In the genomic region with DNA sequence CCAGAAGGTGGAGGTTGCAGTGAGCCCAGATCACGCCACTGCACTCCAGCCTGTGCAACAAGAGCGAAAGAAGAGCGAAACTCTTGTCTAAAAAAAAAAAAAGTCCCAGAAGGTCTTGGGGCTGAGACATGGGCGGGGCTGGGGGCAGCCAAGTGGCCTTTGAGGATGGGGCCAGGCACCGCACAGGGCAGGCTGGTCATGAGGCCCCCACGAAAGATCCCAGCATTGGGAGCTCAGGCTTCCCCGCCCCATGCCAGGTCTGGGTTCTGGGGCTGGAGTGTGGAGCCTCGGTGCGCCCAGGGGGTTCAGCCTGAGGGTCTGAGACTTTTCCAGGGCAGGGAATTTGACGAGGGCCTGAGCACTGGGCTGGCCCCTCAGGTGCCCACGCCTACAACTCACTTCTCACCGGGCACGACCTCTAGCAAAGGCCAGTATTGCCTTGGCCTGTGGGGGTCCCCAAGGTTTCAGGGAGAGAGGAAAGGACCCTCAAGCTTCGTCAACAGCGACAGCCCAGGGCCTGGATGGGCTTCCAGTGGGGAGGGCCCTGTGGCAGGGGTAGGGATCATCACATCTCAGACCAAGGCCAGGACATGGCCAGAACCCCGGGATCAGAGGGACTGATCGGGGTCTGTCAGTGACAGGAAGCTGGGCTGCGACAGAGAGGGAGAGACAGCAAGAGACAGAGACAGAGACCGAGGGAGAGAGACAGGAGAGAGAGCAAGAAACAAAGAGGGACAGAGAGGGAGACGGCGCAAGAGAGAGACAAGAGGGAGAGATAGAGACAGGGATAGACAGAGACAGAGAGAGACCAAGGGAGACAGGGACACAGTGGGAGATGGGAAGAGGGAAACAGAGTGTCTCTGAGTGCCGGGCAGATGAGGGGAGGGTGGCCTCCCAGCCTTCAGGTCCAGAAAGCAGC, we compare ENCODE assay signal across 22 cellular contexts. TPM values are rescaled to one million over a fixed set of nuclear protein-coding genes. Genes with fewer than 3 reads are reported as not detected.
DNase-seq lines count a peak whose midpoint lies in the region; ATAC-seq, FAIRE-seq and TF ChIP-seq lines count a peak whose summit lies in the region.
"Had no signal": no experiment of that assay in that cellular context is flagged by ENCODE, and none has a peak within 500 bp of the region (broad histone marks: within the 10 kb centered on the region; RNA-seq: fewer than 3 reads in every experiment).

No MANE protein-coding gene starts in this region.

- ATAC-seq in activated naive CD8-positive, alpha-beta T cell treated with anti-CD3 and anti-CD28 coated beads, Interleukin-2, amount 10 ng/mL, durations not matched to agents 7 days and 5 days (ENCODE audit: low read depth), result no peak
- peak; percentile 8; the same call in 1 of the 2 replicates for ATAC-seq in Panc1
- peak; percentile 6; the same call in 1 of the 3 replicates for ATAC-seq in HepG2
- ATAC-seq in stimulated activated memory B cell treated with anti-CD40 and anti-IgM and Interleukin-4, amounts not matched to agents 10 μg/mL and 1 μg/mL and 100 μg/mL, for 72 hours, result peak; percentile 10
- no peak for ATAC-seq in left lung

- CTCF ChIA-PET in Panc1 (lab: Charles Lee), result interaction anchor here (0.8 kb wide), 1 partner anchor 55 kb away, joined by 3 read pairs; no protein-coding TSS in a partner anchor
- CTCF ChIA-PET in HepG2 (lab: Yijun Ruan, JAX; ENCODE audit: low intra/inter-chr PET ratio, low total read pairs), result no interaction called here

- POLR2A ChIA-PET in activated naive CD8-positive, alpha-beta T cell treated with anti-CD3 and anti-CD28 coated beads, Interleukin-2, amount 10 ng/mL, durations not matched to agents 7 days and 5 days (lab: Charles Lee), result no interaction called here
- POLR2A ChIA-PET in Panc1 (lab: Charles Lee) (interaction anchor here (0.6 kb wide), 1 partner anchor 13 kb away, joined by 3 read pairs; no protein-coding TSS in a partner anchor), HepG2 (lab: Yijun Ruan, JAX) (interaction anchor here (0.6 to 0.8 kb wide), 2 partner anchors 10 to 15 kb away, joined by 3 read pairs; no protein-coding TSS in a partner anchor)

- no peak for DNase-seq in activated naive CD8-positive, alpha-beta T cell treated with anti-CD3 and anti-CD28 coated beads, Interleukin-2, amount 10 ng/mL, durations not matched to agents 7 days and 5 days
- no peak for DNase-seq in activated naive CD8-positive, alpha-beta T cell treated with anti-CD3 and anti-CD28 coated beads for 36 hours
- DNase-seq in Panc1 (ENCODE audit: low read depth, low spot score) (no peak), HepG2 (ENCODE audit: low spot score) (no peak), left lung (no peak), medulla oblongata (ENCODE audit: extremely low spot score) (no peak), HK-2 (ENCODE audit: unreplicated experiment) (no peak)
- DNase-seq: AML-193; Calu3; CD4-positive, CD25-positive, alpha-beta regulatory T cell; DMS79; NCI-H1048; NCI-H2107; NCI-H69; NK-92 treated with Interleukin-12 subunit alpha and Interleukin-12 subunit beta, amount 100 ng/mL, for 24 hours; PC-9; SHP77 had no signal

- intact Hi-C loops in Panc1 (cut with micrococcal nuclease; ENCODE audit: unreplicated experiment) (no loop called here), HepG2 (cut with micrococcal nuclease; ENCODE audit: unreplicated experiment) (no loop called here), left lung (cut with DNase I) (no loop called here)

- no peaks in the 10 kb centered on the region for H3K79me2 ChIP-seq in HepG2 (ENCODE audit: insufficient read depth, low read length)

- TF ChIP-seq CTCF in Panc1 (IDR thresholded peaks at IDR 0.05) (no peak), HepG2 (CRISPR knock-in tag; IDR thresholded peaks at IDR 0.05) (no peak), left lung (IDR thresholded peaks at IDR 0.05) (no peak)

- TF ChIP-seq EP300 in HepG2 (IDR thresholded peaks at IDR 0.05; ENCODE audit: low read depth in 2 of 2, low read length in 2 of 2) (no peak), HepG2 (CRISPR knock-in tag; IDR thresholded peaks at IDR 0.05; ENCODE audit: borderline replicate concordance) (no peak)

- BruUV-seq in Panc1 (replicated peaks; lab: Mats Ljungman, UMichigan) (no TSS peak), HepG2 (replicated peaks; lab: Mats Ljungman, UMichigan) (no TSS peak)

- FAIRE-seq in HepG2 (lab: Jason Lieb, UNC), result no peak
- FAIRE-seq: G401.6, GM12891, GM19239 had no signal

- peak in 1 of 2 experiments; percentile 2; a peak in 1 of 4 replicates for TF ChIP-seq POLR2A in HepG2 (IDR thresholded peaks at IDR 0.05; ENCODE audit: insufficient read depth in 1 of 2, low read depth in 2 of 2, low read length in 2 of 2)

- no peak overlapping the region for H2AFZ ChIP-seq in HepG2 (ENCODE audit: low read length)
- H2AFZ ChIP-seq: PC-9 had no signal

- no peaks in the 10 kb centered on the region for H3K4me1 Mint-ChIP-seq in activated naive CD8-positive, alpha-beta T cell treated with anti-CD3 and anti-CD28 coated beads, Interleukin-2, amount 10 ng/mL, durations not matched to agents 7 days and 5 days
- H3K4me1 Mint-ChIP-seq in activated naive CD8-positive, alpha-beta T cell treated with anti-CD3 and anti-CD28 coated beads for 36 hours, result peaks cover 2% of the 10 kb centered on the region
- peaks cover 13% of the 10 kb centered on the region for H3K4me1 Mint-ChIP-seq in stimulated activated memory B cell treated with anti-CD40 and anti-IgM and Interleukin-4, amounts not matched to agents 10 μg/mL and 1 μg/mL and 100 μg/mL, for 72 hours

- no peaks in the 10 kb centered on the region for H3K4me1 ChIP-seq in Panc1 (ENCODE audit: control insufficient read depth, insufficient read depth, low read length)
- H3K4me1 ChIP-seq in HepG2 (ENCODE audit: insufficient read depth, low read length), result peaks cover 17% of the 10 kb centered on the region
- H3K4me1 ChIP-seq in left lung, result no peaks in the 10 kb centered on the region

- no peak for TF ChIP-seq RAD21 in HepG2 (CRISPR knock-in tag; IDR thresholded peaks at IDR 0.05)

- H3K27ac ChIP-seq in Panc1 (ENCODE audit: low read length) (no peak overlapping the region), HepG2 (ENCODE audit: extremely low read length, insufficient read depth, low read length) (no peak overlapping the region), left lung (no peak overlapping the region)
- H3K27ac ChIP-seq: PC-9 had no signal

- H4K20me1 ChIP-seq in HepG2 (ENCODE audit: insufficient read depth, low read length), result 0 out of 2 replicates have a peak, but pooled peaks cover 2% of the 10 kb centered on the region

- H3K36me3 ChIP-seq in Panc1 (ENCODE audit: control insufficient read depth, insufficient read depth, low read length) (no peaks in the 10 kb centered on the region), HepG2 (replicated peaks in 1 of 2; ENCODE audit: control insufficient read depth in 1 of 2, insufficient read depth in 2 of 2, low read length in 2 of 2) (peaks cover 1 to 19% of the 10 kb centered on the region in 2 experiments; a peak in 4 of 5 replicates), left lung (peaks cover 0 to 42% of the 10 kb centered on the region in 2 donors)

- H3K4me3 Mint-ChIP-seq in activated naive CD8-positive, alpha-beta T cell treated with anti-CD3 and anti-CD28 coated beads, Interleukin-2, amount 10 ng/mL, durations not matched to agents 7 days and 5 days, result no peak overlapping the region
- no peak overlapping the region for H3K4me3 Mint-ChIP-seq in activated naive CD8-positive, alpha-beta T cell treated with anti-CD3 and anti-CD28 coated beads for 36 hours
- no peak overlapping the region for H3K4me3 Mint-ChIP-seq in stimulated activated memory B cell treated with anti-CD40 and anti-IgM and Interleukin-4, amounts not matched to agents 10 μg/mL and 1 μg/mL and 100 μg/mL, for 72 hours
- H3K4me3 Mint-ChIP-seq: CD4-positive, CD25-positive, alpha-beta regulatory T cell had no signal

- H3K9me3 ChIP-seq in Panc1 (ENCODE audit: control insufficient read depth, insufficient read depth, low read depth, low read length), result no peaks in the 10 kb centered on the region
- no peaks in the 10 kb centered on the region for H3K9me3 ChIP-seq in HepG2 (ENCODE audit: low read length)
- no peaks in the 10 kb centered on the region for H3K9me3 ChIP-seq in left lung

- H3K9me3 Mint-ChIP-seq in activated naive CD8-positive, alpha-beta T cell treated with anti-CD3 and anti-CD28 coated beads, Interleukin-2, amount 10 ng/mL, durations not matched to agents 7 days and 5 days, result no peaks in the 10 kb centered on the region
- H3K9me3 Mint-ChIP-seq in activated naive CD8-positive, alpha-beta T cell treated with anti-CD3 and anti-CD28 coated beads for 36 hours, result no peaks in the 10 kb centered on the region
- H3K9me3 Mint-ChIP-seq in stimulated activated memory B cell treated with anti-CD40 and anti-IgM and Interleukin-4, amounts not matched to agents 10 μg/mL and 1 μg/mL and 100 μg/mL, for 72 hours, result no peaks in the 10 kb centered on the region
- H3K9me3 Mint-ChIP-seq: CD4-positive, CD25-positive, alpha-beta regulatory T cell had no signal

- no peak overlapping the region for H3K9ac ChIP-seq in HepG2 (ENCODE audit: insufficient read depth, low read depth, low read length)

- WGBS in HepG2 (ENCODE audit: low lambda C conversion rate), result 94% methylated on average over 22 of the region's 22 CpGs

- peaks cover 2% of the 10 kb centered on the region for H3K36me3 Mint-ChIP-seq in activated naive CD8-positive, alpha-beta T cell treated with anti-CD3 and anti-CD28 coated beads, Interleukin-2, amount 10 ng/mL, durations not matched to agents 7 days and 5 days
- peaks cover 5% of the 10 kb centered on the region for H3K36me3 Mint-ChIP-seq in activated naive CD8-positive, alpha-beta T cell treated with anti-CD3 and anti-CD28 coated beads for 36 hours
- H3K36me3 Mint-ChIP-seq in stimulated activated memory B cell treated with anti-CD40 and anti-IgM and Interleukin-4, amounts not matched to agents 10 μg/mL and 1 μg/mL and 100 μg/mL, for 72 hours, result peaks cover 28% of the 10 kb centered on the region

- peak overlapping the region; percentile 9 for H3K27ac Mint-ChIP-seq in activated naive CD8-positive, alpha-beta T cell treated with anti-CD3 and anti-CD28 coated beads, Interleukin-2, amount 10 ng/mL, durations not matched to agents 7 days and 5 days
- H3K27ac Mint-ChIP-seq in activated naive CD8-positive, alpha-beta T cell treated with anti-CD3 and anti-CD28 coated beads for 36 hours, result no peak overlapping the region
- H3K27ac Mint-ChIP-seq in stimulated activated memory B cell treated with anti-CD40 and anti-IgM and Interleukin-4, amounts not matched to agents 10 μg/mL and 1 μg/mL and 100 μg/mL, for 72 hours, result peak overlapping the region; percentile 2

- H3K4me2 ChIP-seq in HepG2 (ENCODE audit: low read depth, low read length), result no peak overlapping the region
- H3K4me2 ChIP-seq: PC-9 had no signal

- H3K4me3 ChIP-seq in Panc1 (ENCODE audit: low read depth in 2 of 2, low read length in 2 of 2), result no peak overlapping the region
- H3K4me3 ChIP-seq in HepG2 (replicated peaks in 1 of 3; ENCODE audit: insufficient read depth in 1 of 3, low read depth in 2 of 3, low read length in 3 of 3), result no peak overlapping the region
- no peak overlapping the region for H3K4me3 ChIP-seq in left lung
- H3K4me3 ChIP-seq: PC-9 had no signal

- H3K27me3 ChIP-seq in Panc1 (ENCODE audit: control insufficient read depth, insufficient read depth, low read length) (no peaks in the 10 kb centered on the region), HepG2 (ENCODE audit: control insufficient read depth in 1 of 2, insufficient read depth in 2 of 2, low read length in 2 of 2) (no peaks in the 10 kb centered on the region), left lung (no peaks in the 10 kb centered on the region)

- H3K27me3 Mint-ChIP-seq in activated naive CD8-positive, alpha-beta T cell treated with anti-CD3 and anti-CD28 coated beads, Interleukin-2, amount 10 ng/mL, durations not matched to agents 7 days and 5 days, result peaks cover 2% of the 10 kb centered on the region
- H3K27me3 Mint-ChIP-seq in activated naive CD8-positive, alpha-beta T cell treated with anti-CD3 and anti-CD28 coated beads for 36 hours, result peaks cover under 1% of the 10 kb centered on the region
- H3K27me3 Mint-ChIP-seq in stimulated activated memory B cell treated with anti-CD40 and anti-IgM and Interleukin-4, amounts not matched to agents 10 μg/mL and 1 μg/mL and 100 μg/mL, for 72 hours, result peaks cover 3% of the 10 kb centered on the region

- in situ Hi-C loops in Panc1 (cut with HindIII; ENCODE audit: low pct_unique_long_range_greater_than_20kb, low sequenced_read_pairs) (no loop called here), HepG2 (cut with HindIII; ENCODE audit: extremely low pct_ligation_motif_present, low pct_unique_long_range_greater_than_20kb) (no loop called here)

RNA-seq across cellular contexts. Expression of a gene that starts 7.5 kb away (rescaled TPM):
- 1 to 10 TPM; 7.0 to 7.8 TPM for total RNA-seq in activated naive CD8-positive, alpha-beta T cell treated with anti-CD3 and anti-CD28 coated beads, Interleukin-2, amount 10 ng/mL, durations not matched to agents 7 days and 5 days
- 1 to 10 TPM; 6.1 to 6.5 TPM for total RNA-seq in activated naive CD8-positive, alpha-beta T cell treated with anti-CD3 and anti-CD28 coated beads for 36 hours
- total RNA-seq in Panc1 (2021; ENCODE audit: unreplicated experiment) (73.7 TPM), HepG2 (2016; rRNA removed; fragmentation: Illumina TruSeq; extraction: Trizol) (10.2 and 17.1 TPM in 2 replicates), left lung (10 to 100 TPM; 25.2 to 42.6 TPM)
- polyA plus RNA-seq in Panc1 (2012; ENCODE audit: insufficient read length), result 62.0 TPM
- total RNA-seq in HepG2 (2016; cell fraction: cytosol; rRNA removed; fragmentation: Illumina TruSeq; extraction: Trizol; ENCODE audit: low read depth), result 10.6 and 10.7 TPM in 2 replicates
- 10.3 and 17.0 TPM in 2 replicates for total RNA-seq in HepG2 (2016; cell fraction: insoluble cytoplasmic fraction; rRNA removed; fragmentation: Illumina TruSeq; extraction: Trizol)
- total RNA-seq in HepG2 (2016; cell fraction: membrane; rRNA removed; fragmentation: Illumina TruSeq; extraction: Trizol), result 27.7 and 29.2 TPM in 2 replicates
- total RNA-seq in HepG2 (2016; cell fraction: nucleus; rRNA removed; fragmentation: Illumina TruSeq; extraction: Trizol), result 4.7 and 6.4 TPM in 2 replicates
- polyA plus RNA-seq in HepG2 (2011; rRNA removed), result 3.6 and 5.8 TPM in 2 replicates
- polyA plus RNA-seq in HepG2 (2011; cell fraction: cytosol; rRNA removed), result 5.0 and 10.1 TPM in 2 replicates
- 6.6 and 7.0 TPM in 2 replicates for polyA plus RNA-seq in HepG2 (2011; cell fraction: nucleus; rRNA removed)
- 5.7 and 7.1 TPM in 2 replicates for polyA plus RNA-seq in HepG2 (2012)
- 9.6 and 10.4 TPM in 2 replicates for polyA plus RNA-seq in HepG2 (2016; cell fraction: cytosol; fragmentation: Illumina TruSeq; extraction: Trizol; ENCODE audit: low read depth)
- 15.4 and 15.7 TPM in 2 replicates for polyA plus RNA-seq in HepG2 (2016; cell fraction: insoluble cytoplasmic fraction; fragmentation: Illumina TruSeq; extraction: Trizol; ENCODE audit: low read depth)
- polyA plus RNA-seq in HepG2 (2016; cell fraction: membrane; fragmentation: Illumina TruSeq; extraction: Trizol; ENCODE audit: low read depth), result 19.9 and 23.7 TPM in 2 replicates
- 10.8 and 12.5 TPM in 2 replicates for polyA plus RNA-seq in HepG2 (2016; cell fraction: nucleus; fragmentation: Illumina TruSeq; extraction: Trizol; ENCODE audit: insufficient read depth, low read depth)
- polyA minus RNA-seq in HepG2 (2011; rRNA and poly(A)+ RNA removed; ENCODE audit: low replicate concordance), result 6.0 and 19.1 TPM in 2 replicates
- 19.3 and 20.6 TPM in 2 replicates for polyA minus RNA-seq in HepG2 (2011; cell fraction: cytosol; rRNA and poly(A)+ RNA removed)
- polyA minus RNA-seq in HepG2 (2011; cell fraction: nucleus; rRNA and poly(A)+ RNA removed), result 3.0 TPM in 2 replicates

RNA-seq across cellular contexts. Expression of a gene that starts 17.1 kb away (rescaled TPM):
- 10 to 100 TPM; 68.9 to 72.7 TPM for total RNA-seq in activated naive CD8-positive, alpha-beta T cell treated with anti-CD3 and anti-CD28 coated beads, Interleukin-2, amount 10 ng/mL, durations not matched to agents 7 days and 5 days
- 100 to 1,000 TPM; 111 to 117 TPM for total RNA-seq in activated naive CD8-positive, alpha-beta T cell treated with anti-CD3 and anti-CD28 coated beads for 36 hours
- total RNA-seq in Panc1 (2021; ENCODE audit: unreplicated experiment), result 139 TPM
- 96.7 TPM for polyA plus RNA-seq in Panc1 (2012; ENCODE audit: insufficient read length)
- 58.9 and 76.9 TPM in 2 replicates for total RNA-seq in HepG2 (2016; rRNA removed; fragmentation: Illumina TruSeq; extraction: Trizol)
- 18.4 and 19.5 TPM in 2 replicates for total RNA-seq in HepG2 (2016; cell fraction: cytosol; rRNA removed; fragmentation: Illumina TruSeq; extraction: Trizol; ENCODE audit: low read depth)
- total RNA-seq in HepG2 (2016; cell fraction: insoluble cytoplasmic fraction; rRNA removed; fragmentation: Illumina TruSeq; extraction: Trizol), result 59.4 and 81.3 TPM in 2 replicates
- total RNA-seq in HepG2 (2016; cell fraction: membrane; rRNA removed; fragmentation: Illumina TruSeq; extraction: Trizol), result 58.1 and 59.8 TPM in 2 replicates
- 37.4 and 41.1 TPM in 2 replicates for total RNA-seq in HepG2 (2016; cell fraction: nucleus; rRNA removed; fragmentation: Illumina TruSeq; extraction: Trizol)
- 21.2 and 32.4 TPM in 2 replicates for polyA plus RNA-seq in HepG2 (2011; rRNA removed)
- polyA plus RNA-seq in HepG2 (2011; cell fraction: cytosol; rRNA removed), result 25.5 and 43.1 TPM in 2 replicates
- polyA plus RNA-seq in HepG2 (2011; cell fraction: nucleus; rRNA removed), result 88.4 and 96.9 TPM in 2 replicates
- polyA plus RNA-seq in HepG2 (2012), result 21.4 and 34.5 TPM in 2 replicates
- polyA plus RNA-seq in HepG2 (2016; cell fraction: cytosol; fragmentation: Illumina TruSeq; extraction: Trizol; ENCODE audit: low read depth), result 19.9 and 20.7 TPM in 2 replicates
- polyA plus RNA-seq in HepG2 (2016; cell fraction: insoluble cytoplasmic fraction; fragmentation: Illumina TruSeq; extraction: Trizol; ENCODE audit: low read depth), result 57.2 and 62.2 TPM in 2 replicates
- polyA plus RNA-seq in HepG2 (2016; cell fraction: membrane; fragmentation: Illumina TruSeq; extraction: Trizol; ENCODE audit: low read depth), result 39.6 and 43.3 TPM in 2 replicates
- 100 and 109 TPM in 2 replicates for polyA plus RNA-seq in HepG2 (2016; cell fraction: nucleus; fragmentation: Illumina TruSeq; extraction: Trizol; ENCODE audit: insufficient read depth, low read depth)
- 65.5 and 79.2 TPM in 2 replicates for polyA minus RNA-seq in HepG2 (2011; rRNA and poly(A)+ RNA removed; ENCODE audit: low replicate concordance)
- polyA minus RNA-seq in HepG2 (2011; cell fraction: cytosol; rRNA and poly(A)+ RNA removed), result 29.4 and 32.5 TPM in 2 replicates
- 20.1 and 22.0 TPM in 2 replicates for polyA minus RNA-seq in HepG2 (2011; cell fraction: nucleus; rRNA and poly(A)+ RNA removed)
- total RNA-seq in left lung, result 10 to 100 TPM; 64.7 to 91.9 TPM

RNA-seq across cellular contexts. Expression of a gene that starts 29.7 kb away (rescaled TPM):
- total RNA-seq in activated naive CD8-positive, alpha-beta T cell treated with anti-CD3 and anti-CD28 coated beads, Interleukin-2, amount 10 ng/mL, durations not matched to agents 7 days and 5 days, result 100 to 1,000 TPM; 176 to 181 TPM
- total RNA-seq in activated naive CD8-positive, alpha-beta T cell treated with anti-CD3 and anti-CD28 coated beads for 36 hours, result 100 to 1,000 TPM; 229 to 244 TPM
- total RNA-seq in Panc1 (2021; ENCODE audit: unreplicated experiment) (300 TPM), HepG2 (2016; rRNA removed; fragmentation: Illumina TruSeq; extraction: Trizol) (214 and 216 TPM in 2 replicates), left lung (100 to 1,000 TPM; 200 to 232 TPM)
- 270 TPM for polyA plus RNA-seq in Panc1 (2012; ENCODE audit: insufficient read length)
- 181 and 320 TPM in 2 replicates for total RNA-seq in HepG2 (2016; cell fraction: cytosol; rRNA removed; fragmentation: Illumina TruSeq; extraction: Trizol; ENCODE audit: low read depth)
- total RNA-seq in HepG2 (2016; cell fraction: insoluble cytoplasmic fraction; rRNA removed; fragmentation: Illumina TruSeq; extraction: Trizol), result 205 and 210 TPM in 2 replicates
- 252 and 309 TPM in 2 replicates for total RNA-seq in HepG2 (2016; cell fraction: membrane; rRNA removed; fragmentation: Illumina TruSeq; extraction: Trizol)
- total RNA-seq in HepG2 (2016; cell fraction: nucleus; rRNA removed; fragmentation: Illumina TruSeq; extraction: Trizol), result 63.8 and 65.4 TPM in 2 replicates
- polyA plus RNA-seq in HepG2 (2011; rRNA removed), result 111 and 125 TPM in 2 replicates
- 81.4 and 152 TPM in 2 replicates for polyA plus RNA-seq in HepG2 (2011; cell fraction: cytosol; rRNA removed)
- polyA plus RNA-seq in HepG2 (2011; cell fraction: nucleus; rRNA removed), result 46.6 and 47.9 TPM in 2 replicates
- 92.9 and 123 TPM in 2 replicates for polyA plus RNA-seq in HepG2 (2012)
- 249 and 487 TPM in 2 replicates for polyA plus RNA-seq in HepG2 (2016; cell fraction: cytosol; fragmentation: Illumina TruSeq; extraction: Trizol; ENCODE audit: low read depth)
- 158 and 171 TPM in 2 replicates for polyA plus RNA-seq in HepG2 (2016; cell fraction: insoluble cytoplasmic fraction; fragmentation: Illumina TruSeq; extraction: Trizol; ENCODE audit: low read depth)
- polyA plus RNA-seq in HepG2 (2016; cell fraction: membrane; fragmentation: Illumina TruSeq; extraction: Trizol; ENCODE audit: low read depth), result 210 and 295 TPM in 2 replicates
- polyA plus RNA-seq in HepG2 (2016; cell fraction: nucleus; fragmentation: Illumina TruSeq; extraction: Trizol; ENCODE audit: insufficient read depth, low read depth), result 98.1 and 120 TPM in 2 replicates
- polyA minus RNA-seq in HepG2 (2011; rRNA and poly(A)+ RNA removed; ENCODE audit: low replicate concordance), result 32.9 and 62.2 TPM in 2 replicates
- 12.7 and 18.7 TPM in 2 replicates for polyA minus RNA-seq in HepG2 (2011; cell fraction: cytosol; rRNA and poly(A)+ RNA removed)
- polyA minus RNA-seq in HepG2 (2011; cell fraction: nucleus; rRNA and poly(A)+ RNA removed), result 15.9 and 18.2 TPM in 2 replicates

RNA-seq across cellular contexts. Expression of a gene that starts 51.7 kb away (rescaled TPM):
- not detected for total RNA-seq in activated naive CD8-positive, alpha-beta T cell treated with anti-CD3 and anti-CD28 coated beads, Interleukin-2, amount 10 ng/mL, durations not matched to agents 7 days and 5 days
- total RNA-seq in activated naive CD8-positive, alpha-beta T cell treated with anti-CD3 and anti-CD28 coated beads for 36 hours, result not detected
- total RNA-seq in Panc1 (2021; ENCODE audit: unreplicated experiment), result not detected
- not detected for polyA plus RNA-seq in Panc1 (2012; ENCODE audit: insufficient read length)
- not detected in 2 replicates for total RNA-seq in HepG2 (2016; rRNA removed; fragmentation: Illumina TruSeq; extraction: Trizol)
- not detected in 2 replicates for total RNA-seq in HepG2 (2016; cell fraction: cytosol; rRNA removed; fragmentation: Illumina TruSeq; extraction: Trizol; ENCODE audit: low read depth)
- total RNA-seq in HepG2 (2016; cell fraction: insoluble cytoplasmic fraction; rRNA removed; fragmentation: Illumina TruSeq; extraction: Trizol), result not detected in 2 replicates
- not detected in 2 replicates for total RNA-seq in HepG2 (2016; cell fraction: membrane; rRNA removed; fragmentation: Illumina TruSeq; extraction: Trizol)
- total RNA-seq in HepG2 (2016; cell fraction: nucleus; rRNA removed; fragmentation: Illumina TruSeq; extraction: Trizol), result not detected in 2 replicates
- not detected in 2 replicates for polyA plus RNA-seq in HepG2 (2011; rRNA removed)
- polyA plus RNA-seq in HepG2 (2011; cell fraction: cytosol; rRNA removed), result not detected in 2 replicates
- not detected in 2 replicates for polyA plus RNA-seq in HepG2 (2011; cell fraction: nucleus; rRNA removed)
- polyA plus RNA-seq in HepG2 (2012), result not detected in 2 replicates
- polyA plus RNA-seq in HepG2 (2016; cell fraction: cytosol; fragmentation: Illumina TruSeq; extraction: Trizol; ENCODE audit: low read depth), result not detected in 2 replicates
- not detected in 2 replicates for polyA plus RNA-seq in HepG2 (2016; cell fraction: insoluble cytoplasmic fraction; fragmentation: Illumina TruSeq; extraction: Trizol; ENCODE audit: low read depth)
- not detected in 2 replicates for polyA plus RNA-seq in HepG2 (2016; cell fraction: membrane; fragmentation: Illumina TruSeq; extraction: Trizol; ENCODE audit: low read depth)
- polyA plus RNA-seq in HepG2 (2016; cell fraction: nucleus; fragmentation: Illumina TruSeq; extraction: Trizol; ENCODE audit: insufficient read depth, low read depth), result 0.21 TPM in 1 of 2 replicates, not detected in the other
- not detected in 2 replicates for polyA minus RNA-seq in HepG2 (2011; rRNA and poly(A)+ RNA removed; ENCODE audit: low replicate concordance)
- polyA minus RNA-seq in HepG2 (2011; cell fraction: cytosol; rRNA and poly(A)+ RNA removed), result not detected in 2 replicates
- not detected in 2 replicates for polyA minus RNA-seq in HepG2 (2011; cell fraction: nucleus; rRNA and poly(A)+ RNA removed)
- not detected for total RNA-seq in left lung
- total RNA-seq: Calu3; CD4-positive, CD25-positive, alpha-beta regulatory T cell; HT-29; PC-9 had no signal
- polyA plus RNA-seq: CD4-positive, CD25-positive, alpha-beta regulatory T cell had no signal

Comparison
In these comparisons a context has a peak if more than half of its experiments do, and no peak if none do; other contexts are left out.
1. ATAC-seq: peak in Panc1 (single experiment), HepG2 (single experiment) and stimulated activated memory B cell treated with anti-CD40 and anti-IgM and Interleukin-4, amounts not matched to agents 10 μg/mL and 1 μg/mL and 100 μg/mL, for 72 hours (single experiment); none in activated naive CD8-positive, alpha-beta T cell treated with anti-CD3 and anti-CD28 coated beads, Interleukin-2, amount 10 ng/mL, durations not matched to agents 7 days and 5 days (single experiment) and left lung (single experiment).